ENCODE assay signal across 19 cellular contexts in the genomic region with DNA sequence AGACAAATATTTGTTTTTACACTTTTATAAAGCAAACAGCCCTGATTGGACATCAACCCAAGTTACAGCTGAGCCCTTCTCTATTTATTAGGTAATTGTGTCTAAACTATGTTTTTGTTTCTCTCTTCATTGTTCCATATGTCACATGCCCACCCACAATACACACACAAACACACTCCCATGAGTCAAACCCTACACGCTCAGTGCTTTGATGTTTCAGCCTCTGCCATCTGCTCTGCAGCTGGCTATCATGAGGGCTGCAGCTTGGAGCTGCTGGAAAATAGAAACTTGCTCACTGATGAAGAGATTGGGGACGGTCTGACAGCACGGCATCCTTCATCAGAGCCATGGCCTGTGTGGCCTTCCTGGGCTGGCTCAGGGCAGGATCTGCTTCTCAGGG. TPM values are rescaled to one million over a fixed set of nuclear protein-coding genes. Genes with fewer than 3 reads are reported as not detected.
DNase-seq lines count a peak whose midpoint lies in the region; ATAC-seq, FAIRE-seq and TF ChIP-seq lines count a peak whose summit lies in the region.
"Had no signal": no experiment of that assay in that cellular context is flagged by ENCODE, and none has a peak within 500 bp of the region (broad histone marks: within the 10 kb centered on the region; RNA-seq: fewer than 3 reads in every experiment).

No MANE protein-coding gene starts in this region.

- H3K4me2 ChIP-seq in HepG2 (ENCODE audit: low read depth, low read length) = no peak overlapping the region

- POLR2A ChIA-PET in HepG2 (lab: Yijun Ruan, JAX) = no interaction called here

- peaks cover 13% of the 10 kb centered on the region for H3K9me3 Mint-ChIP-seq in mesothelial cell of epicardium
- H3K9me3 Mint-ChIP-seq: activated T-helper 2 cell treated with anti-CD3 and anti-CD28 coated beads, Interferon-gamma antibody, Interleukin-2, Interleukin-4, amounts not matched to agents 10 μg/mL and 5 μg/mL and 100 μg/mL, durations not matched to agents 14 hours and 24 hours and 36 hours had no signal

- H3K36me3 ChIP-seq in HepG2 (replicated peaks in 1 of 2; ENCODE audit: control insufficient read depth in 1 of 2, insufficient read depth in 2 of 2, low read length in 2 of 2) (no peaks in the 10 kb centered on the region), right lobe of liver (no peaks in the 10 kb centered on the region)
- H3K36me3 ChIP-seq: lower lobe of right lung, SJCRH30, uterus had no signal

- DNase-seq in HepG2 (ENCODE audit: low spot score) (no peak), right lobe of liver (no peak), NCI-H774 (lab: John Stamatoyannopoulos, UW) (peak; percentile 40), fibroblast of gingiva (ENCODE audit: low read depth) (peak; percentile 30), HuH-7.5 (ENCODE audit: low spot score) (no peak), GOT3 (lab: John Stamatoyannopoulos, UW) (no peak), mesothelial cell of epicardium (ENCODE audit: low spot score in 2 of 2, unreplicated experiment in 2 of 2) (no peak), NCI-H526 treated with DMSO at 0.1 percent for 48 hours (lab: John Stamatoyannopoulos, UW) (no peak)
- DNase-seq: foreskin keratinocyte; lower lobe of right lung; NCI-H187 treated with DMSO at 0.1 percent for 48 hours; nephron progenitor cell; SJCRH30; stimulated activated naive CD4-positive, alpha-beta T cell; uterus had no signal

- no peak overlapping the region for H2AFZ ChIP-seq in HepG2 (ENCODE audit: low read length)

- TF ChIP-seq CTCF in HepG2 (CRISPR knock-in tag; IDR thresholded peaks at IDR 0.05) (no peak), right lobe of liver (IDR thresholded peaks at IDR 0.05) (no peak), mesothelial cell of epicardium (IDR thresholded peaks at IDR 0.05; ENCODE audit: unreplicated experiment) (no peak)

- intact Hi-C loops in HepG2 (cut with micrococcal nuclease; ENCODE audit: unreplicated experiment) (no loop called here), right lobe of liver (cut with DNase I) (loop anchor here (10.0 kb wide), 2 partner anchors 417 to 637 kb away; no protein-coding TSS in a partner anchor)

- H3K4me1 Mint-ChIP-seq in mesothelial cell of epicardium = peaks cover 12% of the 10 kb centered on the region

- CTCF ChIA-PET in HepG2 (lab: Yijun Ruan, JAX; ENCODE audit: low intra/inter-chr PET ratio, low total read pairs) = no interaction called here

- ATAC-seq in HepG2 = no peak
- ATAC-seq in right lobe of liver = no peak
- ATAC-seq: activated CD8-positive, alpha-beta T cell treated with anti-CD3 and anti-CD28 coated beads, Interleukin-2, amount 10 ng/mL, durations not matched to agents 7 days and 5 days; foreskin keratinocyte; lower lobe of right lung; sciatic nerve had no signal

- no peak for TF ChIP-seq POLR2A in HepG2 (IDR thresholded peaks at IDR 0.05; ENCODE audit: insufficient read depth in 1 of 2, low read depth in 2 of 2, low read length in 2 of 2)
- no peak for TF ChIP-seq POLR2A in right lobe of liver (IDR thresholded peaks at IDR 0.05)

- no TSS peak for BruUV-seq in HepG2 (replicated peaks; lab: Mats Ljungman, UMichigan)

- H3K4me1 ChIP-seq in HepG2 (ENCODE audit: insufficient read depth, low read length) (peaks cover 22% of the 10 kb centered on the region), right lobe of liver (peaks cover 0 to 3% (median 0%) of the 10 kb centered on the region in 4 donors)
- H3K4me1 ChIP-seq: foreskin keratinocyte, lower lobe of right lung, SJCRH30, uterus had no signal

- no peak overlapping the region for H3K9ac ChIP-seq in HepG2 (ENCODE audit: insufficient read depth, low read depth, low read length)

- H3K9me3 ChIP-seq in HepG2 (ENCODE audit: low read length) = no peaks in the 10 kb centered on the region
- no peaks in the 10 kb centered on the region for H3K9me3 ChIP-seq in right lobe of liver
- H3K9me3 ChIP-seq: lower lobe of right lung, uterus had no signal

- TF ChIP-seq EP300 in HepG2 (IDR thresholded peaks at IDR 0.05; ENCODE audit: low read depth in 2 of 2, low read length in 2 of 2) = no peak
- TF ChIP-seq EP300 in HepG2 (CRISPR knock-in tag; IDR thresholded peaks at IDR 0.05; ENCODE audit: borderline replicate concordance) = no peak

- no peak overlapping the region for H3K27ac Mint-ChIP-seq in mesothelial cell of epicardium
- H3K27ac Mint-ChIP-seq: activated CD8-positive, alpha-beta T cell treated with anti-CD3 and anti-CD28 coated beads, Interleukin-2, amount 10 ng/mL, durations not matched to agents 7 days and 5 days; activated T-helper 2 cell treated with anti-CD3 and anti-CD28 coated beads, Interferon-gamma antibody, Interleukin-2, Interleukin-4, amounts not matched to agents 10 μg/mL and 5 μg/mL and 100 μg/mL, durations not matched to agents 14 hours and 24 hours and 36 hours; nephron progenitor cell had no signal

- H3K27ac ChIP-seq in HepG2 (ENCODE audit: extremely low read length, insufficient read depth, low read length) (no peak overlapping the region), right lobe of liver (no peak overlapping the region)
- H3K27ac ChIP-seq: foreskin keratinocyte, HL-60, lower lobe of right lung, SJCRH30, uterus had no signal

- H3K27me3 Mint-ChIP-seq in mesothelial cell of epicardium (ENCODE audit: low read depth) = no peaks in the 10 kb centered on the region

- H3K4me3 ChIP-seq in HepG2 (replicated peaks in 1 of 3; ENCODE audit: insufficient read depth in 1 of 3, low read depth in 2 of 3, low read length in 3 of 3) (no peak overlapping the region), right lobe of liver (no peak overlapping the region)
- H3K4me3 ChIP-seq: lower lobe of right lung, SJCRH30, uterus had no signal

- in situ Hi-C loops in HepG2 (cut with HindIII; ENCODE audit: extremely low pct_ligation_motif_present, low pct_unique_long_range_greater_than_20kb) = no loop called here

- no peak for FAIRE-seq in HepG2 (lab: Jason Lieb, UNC)

- H4K20me1 ChIP-seq in HepG2 (ENCODE audit: insufficient read depth, low read length) = no peaks in the 10 kb centered on the region

- no peak overlapping the region for H3K4me3 Mint-ChIP-seq in mesothelial cell of epicardium
- H3K4me3 Mint-ChIP-seq: activated CD8-positive, alpha-beta T cell treated with anti-CD3 and anti-CD28 coated beads, Interleukin-2, amount 10 ng/mL, durations not matched to agents 7 days and 5 days; nephron progenitor cell had no signal

- peaks cover 0 to 20% of the 10 kb centered on the region in 2 experiments; a peak in 1 of 5 replicates for H3K27me3 ChIP-seq in HepG2 (ENCODE audit: control insufficient read depth in 1 of 2, insufficient read depth in 2 of 2, low read length in 2 of 2)
- no peaks in the 10 kb centered on the region for H3K27me3 ChIP-seq in right lobe of liver
- H3K27me3 ChIP-seq: foreskin keratinocyte, SJCRH30, uterus had no signal

- no peak for TF ChIP-seq RAD21 in HepG2 (CRISPR knock-in tag; IDR thresholded peaks at IDR 0.05)

- no peaks in the 10 kb centered on the region for H3K36me3 Mint-ChIP-seq in mesothelial cell of epicardium

- H3K79me2 ChIP-seq in HepG2 (ENCODE audit: insufficient read depth, low read length) = no peaks in the 10 kb centered on the region

- WGBS in HepG2 (ENCODE audit: low lambda C conversion rate) = 11% methylated on average over 3 of the region's 3 CpGs
- 60% methylated on average over 3 of the region's 3 CpGs for WGBS in right lobe of liver (ENCODE audit: insufficient coverage, low coverage, low lambda C conversion rate, missing lambda C conversion rate)

TF ChIP-seq in HepG2, 621 proteins besides CTCF, POLR2A, EP300 and RAD21:
- TF ChIP-seq BHLHE40 (IDR thresholded peaks at IDR 0.05; ENCODE audit: low read length) (peak; percentile 47; the same call in 1 of the 2 replicates), ZNF672 (CRISPR knock-in tag; IDR thresholded peaks at IDR 0.05) (no peak), ZNF720 (CRISPR knock-in tag; IDR thresholded peaks at IDR 0.05) (no peak)
- TF ChIP-seq, protein P1, sequence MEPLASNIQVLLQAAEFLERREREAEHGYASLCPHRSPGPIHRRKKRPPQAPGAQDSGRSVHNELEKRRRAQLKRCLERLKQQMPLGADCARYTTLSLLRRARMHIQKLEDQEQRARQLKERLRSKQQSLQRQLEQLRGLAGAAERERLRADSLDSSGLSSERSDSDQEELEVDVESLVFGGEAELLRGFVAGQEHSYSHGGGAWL (CRISPR knock-in tag; IDR thresholded peaks at IDR 0.05) = no peak

RNA-seq across cellular contexts. Expression of a gene that starts 41.7 kb away (rescaled TPM):
- total RNA-seq in HepG2 (2016; rRNA removed; fragmentation: Illumina TruSeq; extraction: Trizol) = 173 and 184 TPM in 2 replicates
- 63.4 and 63.6 TPM in 2 replicates for total RNA-seq in HepG2 (2016; cell fraction: cytosol; rRNA removed; fragmentation: Illumina TruSeq; extraction: Trizol; ENCODE audit: low read depth)
- total RNA-seq in HepG2 (2016; cell fraction: insoluble cytoplasmic fraction; rRNA removed; fragmentation: Illumina TruSeq; extraction: Trizol) = 173 and 194 TPM in 2 replicates
- total RNA-seq in HepG2 (2016; cell fraction: membrane; rRNA removed; fragmentation: Illumina TruSeq; extraction: Trizol) = 86.8 and 90.7 TPM in 2 replicates
- 72.7 and 90.4 TPM in 2 replicates for total RNA-seq in HepG2 (2016; cell fraction: nucleus; rRNA removed; fragmentation: Illumina TruSeq; extraction: Trizol)
- 48.0 and 63.6 TPM in 2 replicates for polyA plus RNA-seq in HepG2 (2011; rRNA removed)
- 34.3 and 49.4 TPM in 2 replicates for polyA plus RNA-seq in HepG2 (2011; cell fraction: cytosol; rRNA removed)
- polyA plus RNA-seq in HepG2 (2011; cell fraction: nucleus; rRNA removed) = 15.8 and 21.3 TPM in 2 replicates
- polyA plus RNA-seq in HepG2 (2012) = 53.0 and 76.8 TPM in 2 replicates
- 55.8 and 70.6 TPM in 2 replicates for polyA plus RNA-seq in HepG2 (2016; cell fraction: cytosol; fragmentation: Illumina TruSeq; extraction: Trizol; ENCODE audit: low read depth)
- polyA plus RNA-seq in HepG2 (2016; cell fraction: insoluble cytoplasmic fraction; fragmentation: Illumina TruSeq; extraction: Trizol; ENCODE audit: low read depth) = 206 and 228 TPM in 2 replicates
- 73.9 and 74.0 TPM in 2 replicates for polyA plus RNA-seq in HepG2 (2016; cell fraction: membrane; fragmentation: Illumina TruSeq; extraction: Trizol; ENCODE audit: low read depth)
- polyA plus RNA-seq in HepG2 (2016; cell fraction: nucleus; fragmentation: Illumina TruSeq; extraction: Trizol; ENCODE audit: insufficient read depth, low read depth) = 139 and 145 TPM in 2 replicates
- polyA minus RNA-seq in HepG2 (2011; rRNA and poly(A)+ RNA removed; ENCODE audit: low replicate concordance) = 9.2 and 15.6 TPM in 2 replicates
- polyA minus RNA-seq in HepG2 (2011; cell fraction: cytosol; rRNA and poly(A)+ RNA removed) = 19.7 and 23.0 TPM in 2 replicates
- 33.6 and 41.3 TPM in 2 replicates for polyA minus RNA-seq in HepG2 (2011; cell fraction: nucleus; rRNA and poly(A)+ RNA removed)
- 10 to 100 TPM; 17.1 to 32.4 (median 26.0) TPM for total RNA-seq in right lobe of liver
- total RNA-seq in mesothelial cell of epicardium = 33.9 to 38.5 TPM (median 34.5 TPM) in 3 replicates

Comparison
In these comparisons a context has a peak if more than half of its experiments do, and no peak if none do; other contexts are left out.
1. DNase-seq: peak in NCI-H774 (single experiment) and fibroblast of gingiva (single experiment); none in HepG2 (single experiment), right lobe of liver (0 of 3), HuH-7.5 (single experiment), GOT3 (single experiment), mesothelial cell of epicardium (0 of 2) and NCI-H526 treated with DMSO at 0.1 percent for 48 hours (single experiment).